ENCODE assay signal across 11 cellular contexts in the genomic region with DNA sequence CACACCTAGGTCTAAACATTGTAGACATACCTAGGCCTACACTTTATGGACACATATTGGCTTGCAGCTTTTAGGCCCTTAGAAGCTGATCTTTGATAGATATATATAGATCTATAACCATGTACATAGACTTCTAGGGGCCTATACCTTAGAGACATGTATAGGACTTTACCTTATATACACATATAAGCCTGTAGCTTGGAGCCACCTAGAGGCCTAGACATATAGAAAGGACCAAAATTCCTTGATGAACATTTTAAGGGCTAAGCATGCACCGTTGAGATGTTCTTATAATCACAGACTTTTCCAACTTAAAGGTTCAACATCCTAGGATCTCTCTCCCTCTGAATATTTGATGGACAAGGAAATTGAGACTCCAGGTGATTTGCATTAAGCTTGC.
DNase-seq lines count a peak whose midpoint lies in the region; ATAC-seq and TF ChIP-seq lines count a peak whose summit lies in the region.
"Had no signal": no experiment of that assay in that cellular context is flagged by ENCODE, and none has a peak within 500 bp of the region (broad histone marks: within the 10 kb centered on the region; RNA-seq: fewer than 3 reads in every experiment).

No MANE protein-coding gene starts in this region.

- H3K9me3 ChIP-seq in adipocyte (ENCODE audit: control insufficient read depth, low read length): peaks cover 3% of the 10 kb centered on the region

- no peaks in the 10 kb centered on the region for H3K27me3 Mint-ChIP-seq in neural crest cell (ENCODE audit: low read depth)

- H3K36me3 ChIP-seq in adipocyte (ENCODE audit: control insufficient read depth, insufficient read depth, low read length, severe bottlenecking): no peaks in the 10 kb centered on the region

- H3K9ac ChIP-seq in adipocyte (ENCODE audit: low read length): no peak overlapping the region

- no peak overlapping the region for H3K4me3 Mint-ChIP-seq in neural crest cell

- H3K4me1 ChIP-seq in adipocyte (ENCODE audit: control insufficient read depth, insufficient read depth, low read length): peaks cover 3% of the 10 kb centered on the region

- peaks cover 3% of the 10 kb centered on the region for H3K9me3 Mint-ChIP-seq in neural crest cell

- ATAC-seq in HG02870 (IDR thresholded peaks at IDR 0.05; ENCODE audit: unreplicated experiment): no peak
- no peak for ATAC-seq in GM21360 (IDR thresholded peaks at IDR 0.05; ENCODE audit: unreplicated experiment)

- DNase-seq in NCI-H1105 treated with DMSO at 0.1 percent for 48 hours (lab: John Stamatoyannopoulos, UW) (peak; percentile 4), NCI-H1105 (lab: John Stamatoyannopoulos, UW) (no peak), NAMALWA (ENCODE audit: low spot score) (peak; percentile 25), adipocyte (ENCODE audit: low read depth) (peak; percentile 22), neural crest cell (ENCODE audit: low read depth, low spot score) (no peak), islet precursor cell (no peak)
- DNase-seq: ACHN; activated CD4-positive, CD25-positive, alpha-beta regulatory T cell; midbrain had no signal

- peaks cover 7% of the 10 kb centered on the region for H3K4me1 Mint-ChIP-seq in neural crest cell

- no peak overlapping the region for H3K4me3 ChIP-seq in adipocyte (ENCODE audit: low read length)

- H3K27me3 ChIP-seq in adipocyte (replicated peaks; ENCODE audit: control insufficient read depth, insufficient read depth, low read length): no peaks in the 10 kb centered on the region

- peak; percentile 38 for TF ChIP-seq CTCF in neural crest cell (conservative IDR thresholded peaks at IDR 0.05)

- H3K36me3 Mint-ChIP-seq in neural crest cell (ENCODE audit: low read depth): peaks cover 3% of the 10 kb centered on the region

- no peak overlapping the region for H3K27ac Mint-ChIP-seq in neural crest cell (ENCODE audit: unreplicated experiment)

Comparison
In these comparisons a context has a peak if more than half of its experiments do, and no peak if none do; other contexts are left out.
1. DNase-seq: peak in NCI-H1105 treated with DMSO at 0.1 percent for 48 hours (single experiment), NAMALWA (single experiment) and adipocyte (single experiment); none in NCI-H1105 (single experiment), neural crest cell (single experiment) and islet precursor cell (single experiment).